8 cellular contexts compared by ENCODE assay signal in genomic region chr17:55513885-55514590, GRCh38. TPM values are rescaled to one million over a fixed set of nuclear protein-coding genes. Genes with fewer than 3 reads are reported as not detected.
DNase-seq lines count a peak whose midpoint lies in the region; ATAC-seq and TF ChIP-seq lines count a peak whose summit lies in the region.

No MANE protein-coding gene starts in this region.

- no peak for DNase-seq in Right ventricle myocardium inferior (ENCODE audit: missing footprints)
- no peak for DNase-seq in cardiac septum (ENCODE audit: low spot score)
- peak; percentile 78 for DNase-seq in NCI-H2227 treated with DMSO at 0.1 percent for 48 hours (lab: John Stamatoyannopoulos, UW)
- DNase-seq in activated CD4-positive, CD25-positive, alpha-beta regulatory T cell (lab: John Stamatoyannopoulos, UW): peak; percentile 35 to 72 (median 52)
- DNase-seq in cardiac fibroblast (ENCODE audit: low read depth in 2 of 2): peak; percentile 77 to 80
- DNase-seq in left colon: peak; percentile 47 to 82
- DNase-seq in stimulated activated CD4-positive, alpha-beta T cell treated with anti-CD3 and anti-CD28 coated beads, Interleukin-4, amount 100 ng/mL, for 1 hour: peak; percentile 58

- no peak overlapping the region for H3K4me3 ChIP-seq in cardiac fibroblast (replicated peaks in 1 of 2; ENCODE audit: low read depth in 2 of 2, low read length in 2 of 2)

- intact Hi-C loops in Right ventricle myocardium inferior (cut with DNase I) (loop anchor here (5.0 kb wide), 3 partner anchors 97 to 522 kb away; no protein-coding TSS in a partner anchor), cardiac septum (cut with DNase I) (loop anchor here (5.0 to 10.0 kb wide), 2 partner anchors 99 to 157 kb away; no protein-coding TSS in a partner anchor), left colon (cut with DNase I, micrococcal nuclease) (loop anchor here in 1 of 2 donors (5.0 to 10.0 kb wide), 2 partner anchors 157 to 529 kb away; no protein-coding TSS in a partner anchor)

- peak; percentile 59 for ATAC-seq in Right ventricle myocardium inferior
- ATAC-seq in HG03135 (IDR thresholded peaks at IDR 0.05; ENCODE audit: unreplicated experiment): peak; percentile 62
- ATAC-seq in left colon: peak; percentile 83

- peak; percentile 91 for TF ChIP-seq CTCF in cardiac fibroblast (IDR thresholded peaks at IDR 0.05; ENCODE audit: low read depth, low read length)

RNA-seq across cellular contexts. Expression of gene SMIM36, which starts 2.8 kb away (rescaled TPM):
- total RNA-seq in Right ventricle myocardium inferior (not detected), cardiac septum (not detected), left colon (not detected)

Comparison
In these comparisons a context has a peak if more than half of its experiments do, and no peak if none do; other contexts are left out.
1. DNase-seq: peak in NCI-H2227 treated with DMSO at 0.1 percent for 48 hours (single experiment), activated CD4-positive, CD25-positive, alpha-beta regulatory T cell (4 of 4), cardiac fibroblast (2 of 2), left colon (2 of 2) and stimulated activated CD4-positive, alpha-beta T cell treated with anti-CD3 and anti-CD28 coated beads, Interleukin-4, amount 100 ng/mL, for 1 hour (single experiment); none in Right ventricle myocardium inferior (single experiment) and cardiac septum (single experiment).
2. Peak in every context shown above with its lines, with median percentiles within 50 percentile points of each other: ATAC-seq.